1 cellular context compared by ENCODE assay signal in the genomic region with DNA sequence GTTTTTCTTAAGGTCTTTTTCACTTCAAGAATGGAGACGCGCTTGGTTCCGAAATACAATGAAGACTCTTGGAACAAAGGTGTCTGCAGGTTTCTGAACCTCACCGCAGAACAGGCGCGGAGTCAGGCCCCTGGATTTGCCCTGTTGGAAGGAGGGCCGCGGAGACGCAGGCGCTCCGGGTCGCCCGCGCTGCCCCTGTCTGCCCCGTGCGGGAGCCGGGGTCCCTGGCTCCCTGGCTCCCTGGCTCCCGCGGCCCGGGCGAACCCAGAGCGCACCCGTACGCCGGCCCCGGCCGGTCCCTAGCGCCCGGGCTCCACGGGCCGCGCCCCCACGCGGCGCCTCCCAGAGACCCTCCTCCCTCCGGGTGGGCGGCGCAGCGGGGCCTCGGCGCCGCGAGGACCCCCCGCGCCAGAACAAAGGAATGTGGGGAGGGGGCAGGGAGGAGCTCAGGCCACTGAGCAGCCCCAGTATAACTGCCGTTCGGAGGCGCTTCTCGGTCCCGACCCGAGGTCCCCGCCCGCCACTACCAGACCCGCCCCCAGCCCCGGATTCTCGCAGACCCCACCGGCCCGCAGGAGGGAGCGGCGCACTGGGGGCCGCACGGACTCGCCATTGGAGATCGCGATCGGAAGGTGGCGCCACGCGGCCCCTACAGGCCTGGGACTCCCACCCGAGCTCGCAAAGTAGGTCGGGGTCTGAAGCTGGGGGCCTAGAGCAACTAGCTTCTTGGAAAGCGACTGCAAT.
TF ChIP-seq lines count a peak whose summit lies in the region.

No MANE protein-coding gene starts in this region.

TF ChIP-seq in HepG2, 621 proteins besides CTCF, POLR2A, EP300 and RAD21 (continues in another document):
- no peak for TF ChIP-seq ZKSCAN1 (IDR thresholded peaks at IDR 0.05; ENCODE audit: low read length)
- 0 out of 2 replicates have a peak, but pooled peaks have one; percentile 43 for TF ChIP-seq PAF1 (CRISPR knock-in tag; IDR thresholded peaks at IDR 0.05)
- TF ChIP-seq, protein P1, sequence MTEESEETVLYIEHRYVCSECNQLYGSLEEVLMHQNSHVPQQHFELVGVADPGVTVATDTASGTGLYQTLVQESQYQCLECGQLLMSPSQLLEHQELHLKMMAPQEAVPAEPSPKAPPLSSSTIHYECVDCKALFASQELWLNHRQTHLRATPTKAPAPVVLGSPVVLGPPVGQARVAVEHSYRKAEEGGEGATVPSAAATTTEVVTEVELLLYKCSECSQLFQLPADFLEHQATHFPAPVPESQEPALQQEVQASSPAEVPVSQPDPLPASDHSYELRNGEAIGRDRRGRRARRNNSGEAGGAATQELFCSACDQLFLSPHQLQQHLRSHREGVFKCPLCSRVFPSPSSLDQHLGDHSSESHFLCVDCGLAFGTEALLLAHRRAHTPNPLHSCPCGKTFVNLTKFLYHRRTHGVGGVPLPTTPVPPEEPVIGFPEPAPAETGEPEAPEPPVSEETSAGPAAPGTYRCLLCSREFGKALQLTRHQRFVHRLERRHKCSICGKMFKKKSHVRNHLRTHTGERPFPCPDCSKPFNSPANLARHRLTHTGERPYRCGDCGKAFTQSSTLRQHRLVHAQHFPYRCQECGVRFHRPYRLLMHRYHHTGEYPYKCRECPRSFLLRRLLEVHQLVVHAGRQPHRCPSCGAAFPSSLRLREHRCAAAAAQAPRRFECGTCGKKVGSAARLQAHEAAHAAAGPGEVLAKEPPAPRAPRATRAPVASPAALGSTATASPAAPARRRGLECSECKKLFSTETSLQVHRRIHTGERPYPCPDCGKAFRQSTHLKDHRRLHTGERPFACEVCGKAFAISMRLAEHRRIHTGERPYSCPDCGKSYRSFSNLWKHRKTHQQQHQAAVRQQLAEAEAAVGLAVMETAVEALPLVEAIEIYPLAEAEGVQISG (CRISPR knock-in tag; IDR thresholded peaks at IDR 0.05), result no peak; the same call in 1 of the 2 replicates
- TF ChIP-seq YY1 (IDR thresholded peaks at IDR 0.05; ENCODE audit: insufficient read depth, insufficient replicate concordance, low read depth, low read length), result peak; percentile 34
- no peak for TF ChIP-seq NCOR1 (IDR thresholded peaks at IDR 0.05; ENCODE audit: borderline replicate concordance, low read length)
- no peak for TF ChIP-seq TGIF2 (CRISPR knock-in tag; IDR thresholded peaks at IDR 0.05)
- TF ChIP-seq PAWR (CRISPR knock-in tag; IDR thresholded peaks at IDR 0.05; ENCODE audit: borderline replicate concordance), result no peak
- TF ChIP-seq, protein P2, sequence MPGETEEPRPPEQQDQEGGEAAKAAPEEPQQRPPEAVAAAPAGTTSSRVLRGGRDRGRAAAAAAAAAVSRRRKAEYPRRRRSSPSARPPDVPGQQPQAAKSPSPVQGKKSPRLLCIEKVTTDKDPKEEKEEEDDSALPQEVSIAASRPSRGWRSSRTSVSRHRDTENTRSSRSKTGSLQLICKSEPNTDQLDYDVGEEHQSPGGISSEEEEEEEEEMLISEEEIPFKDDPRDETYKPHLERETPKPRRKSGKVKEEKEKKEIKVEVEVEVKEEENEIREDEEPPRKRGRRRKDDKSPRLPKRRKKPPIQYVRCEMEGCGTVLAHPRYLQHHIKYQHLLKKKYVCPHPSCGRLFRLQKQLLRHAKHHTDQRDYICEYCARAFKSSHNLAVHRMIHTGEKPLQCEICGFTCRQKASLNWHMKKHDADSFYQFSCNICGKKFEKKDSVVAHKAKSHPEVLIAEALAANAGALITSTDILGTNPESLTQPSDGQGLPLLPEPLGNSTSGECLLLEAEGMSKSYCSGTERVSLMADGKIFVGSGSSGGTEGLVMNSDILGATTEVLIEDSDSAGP (CRISPR knock-in tag; IDR thresholded peaks at IDR 0.05; ENCODE audit: borderline replicate concordance), result 0 out of 2 replicates have a peak, but pooled peaks have one; percentile 19
- TF ChIP-seq MIXL1 (CRISPR knock-in tag; IDR thresholded peaks at IDR 0.05), result 0 out of 2 replicates have a peak, but pooled peaks have one; percentile 16
- peak; percentile 65; the same call in 1 of the 2 replicates for TF ChIP-seq ZNF563 (CRISPR knock-in tag; IDR thresholded peaks at IDR 0.05)
- no peak for TF ChIP-seq KAT2B (IDR thresholded peaks at IDR 0.05; ENCODE audit: borderline replicate concordance, low read depth, low read length)
- TF ChIP-seq PCBP2 (optimal IDR thresholded peaks at IDR 0.05; ENCODE audit: low read depth, low read length, poor library complexity, severe bottlenecking), result no peak
- peak; percentile 25; the same call in 1 of the 2 replicates for TF ChIP-seq YEATS4 (CRISPR knock-in tag; IDR thresholded peaks at IDR 0.05; ENCODE audit: borderline replicate concordance)
- TF ChIP-seq TP53 (CRISPR knock-in tag; conservative IDR thresholded peaks at IDR 0.05), result no peak
- TF ChIP-seq MED8 (CRISPR knock-in tag; IDR thresholded peaks at IDR 0.05; ENCODE audit: insufficient replicate concordance), result no peak
- no peak for TF ChIP-seq POLR2AphosphoS2 (IDR thresholded peaks at IDR 0.05; ENCODE audit: low read depth, low read length)
- TF ChIP-seq, protein P3, sequence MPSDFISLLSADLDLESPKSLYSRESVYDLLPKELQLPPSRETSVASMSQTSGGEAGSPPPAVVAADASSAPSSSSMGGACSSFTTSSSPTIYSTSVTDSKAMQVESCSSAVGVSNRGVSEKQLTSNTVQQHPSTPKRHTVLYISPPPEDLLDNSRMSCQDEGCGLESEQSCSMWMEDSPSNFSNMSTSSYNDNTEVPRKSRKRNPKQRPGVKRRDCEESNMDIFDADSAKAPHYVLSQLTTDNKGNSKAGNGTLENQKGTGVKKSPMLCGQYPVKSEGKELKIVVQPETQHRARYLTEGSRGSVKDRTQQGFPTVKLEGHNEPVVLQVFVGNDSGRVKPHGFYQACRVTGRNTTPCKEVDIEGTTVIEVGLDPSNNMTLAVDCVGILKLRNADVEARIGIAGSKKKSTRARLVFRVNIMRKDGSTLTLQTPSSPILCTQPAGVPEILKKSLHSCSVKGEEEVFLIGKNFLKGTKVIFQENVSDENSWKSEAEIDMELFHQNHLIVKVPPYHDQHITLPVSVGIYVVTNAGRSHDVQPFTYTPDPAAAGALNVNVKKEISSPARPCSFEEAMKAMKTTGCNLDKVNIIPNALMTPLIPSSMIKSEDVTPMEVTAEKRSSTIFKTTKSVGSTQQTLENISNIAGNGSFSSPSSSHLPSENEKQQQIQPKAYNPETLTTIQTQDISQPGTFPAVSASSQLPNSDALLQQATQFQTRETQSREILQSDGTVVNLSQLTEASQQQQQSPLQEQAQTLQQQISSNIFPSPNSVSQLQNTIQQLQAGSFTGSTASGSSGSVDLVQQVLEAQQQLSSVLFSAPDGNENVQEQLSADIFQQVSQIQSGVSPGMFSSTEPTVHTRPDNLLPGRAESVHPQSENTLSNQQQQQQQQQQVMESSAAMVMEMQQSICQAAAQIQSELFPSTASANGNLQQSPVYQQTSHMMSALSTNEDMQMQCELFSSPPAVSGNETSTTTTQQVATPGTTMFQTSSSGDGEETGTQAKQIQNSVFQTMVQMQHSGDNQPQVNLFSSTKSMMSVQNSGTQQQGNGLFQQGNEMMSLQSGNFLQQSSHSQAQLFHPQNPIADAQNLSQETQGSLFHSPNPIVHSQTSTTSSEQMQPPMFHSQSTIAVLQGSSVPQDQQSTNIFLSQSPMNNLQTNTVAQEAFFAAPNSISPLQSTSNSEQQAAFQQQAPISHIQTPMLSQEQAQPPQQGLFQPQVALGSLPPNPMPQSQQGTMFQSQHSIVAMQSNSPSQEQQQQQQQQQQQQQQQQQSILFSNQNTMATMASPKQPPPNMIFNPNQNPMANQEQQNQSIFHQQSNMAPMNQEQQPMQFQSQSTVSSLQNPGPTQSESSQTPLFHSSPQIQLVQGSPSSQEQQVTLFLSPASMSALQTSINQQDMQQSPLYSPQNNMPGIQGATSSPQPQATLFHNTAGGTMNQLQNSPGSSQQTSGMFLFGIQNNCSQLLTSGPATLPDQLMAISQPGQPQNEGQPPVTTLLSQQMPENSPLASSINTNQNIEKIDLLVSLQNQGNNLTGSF (CRISPR knock-in tag; IDR thresholded peaks at IDR 0.05), result no peak
- 0 out of 2 replicates have a peak, but pooled peaks have one; percentile 42 for TF ChIP-seq IRX3 (CRISPR knock-in tag; IDR thresholded peaks at IDR 0.05; ENCODE audit: borderline replicate concordance, low read depth)
- 0 out of 2 replicates have a peak, but pooled peaks have one; percentile 33 for TF ChIP-seq PHF20 (CRISPR knock-in tag; IDR thresholded peaks at IDR 0.05)
- no peak; the same call in 1 of the 2 replicates for TF ChIP-seq SIN3A (IDR thresholded peaks at IDR 0.05; ENCODE audit: borderline replicate concordance, low read depth, low read length)
- TF ChIP-seq MTA1 (CRISPR knock-in tag; IDR thresholded peaks at IDR 0.05; ENCODE audit: borderline replicate concordance), result 0 out of 2 replicates have a peak, but pooled peaks have one; percentile 10
- TF ChIP-seq, protein P4, sequence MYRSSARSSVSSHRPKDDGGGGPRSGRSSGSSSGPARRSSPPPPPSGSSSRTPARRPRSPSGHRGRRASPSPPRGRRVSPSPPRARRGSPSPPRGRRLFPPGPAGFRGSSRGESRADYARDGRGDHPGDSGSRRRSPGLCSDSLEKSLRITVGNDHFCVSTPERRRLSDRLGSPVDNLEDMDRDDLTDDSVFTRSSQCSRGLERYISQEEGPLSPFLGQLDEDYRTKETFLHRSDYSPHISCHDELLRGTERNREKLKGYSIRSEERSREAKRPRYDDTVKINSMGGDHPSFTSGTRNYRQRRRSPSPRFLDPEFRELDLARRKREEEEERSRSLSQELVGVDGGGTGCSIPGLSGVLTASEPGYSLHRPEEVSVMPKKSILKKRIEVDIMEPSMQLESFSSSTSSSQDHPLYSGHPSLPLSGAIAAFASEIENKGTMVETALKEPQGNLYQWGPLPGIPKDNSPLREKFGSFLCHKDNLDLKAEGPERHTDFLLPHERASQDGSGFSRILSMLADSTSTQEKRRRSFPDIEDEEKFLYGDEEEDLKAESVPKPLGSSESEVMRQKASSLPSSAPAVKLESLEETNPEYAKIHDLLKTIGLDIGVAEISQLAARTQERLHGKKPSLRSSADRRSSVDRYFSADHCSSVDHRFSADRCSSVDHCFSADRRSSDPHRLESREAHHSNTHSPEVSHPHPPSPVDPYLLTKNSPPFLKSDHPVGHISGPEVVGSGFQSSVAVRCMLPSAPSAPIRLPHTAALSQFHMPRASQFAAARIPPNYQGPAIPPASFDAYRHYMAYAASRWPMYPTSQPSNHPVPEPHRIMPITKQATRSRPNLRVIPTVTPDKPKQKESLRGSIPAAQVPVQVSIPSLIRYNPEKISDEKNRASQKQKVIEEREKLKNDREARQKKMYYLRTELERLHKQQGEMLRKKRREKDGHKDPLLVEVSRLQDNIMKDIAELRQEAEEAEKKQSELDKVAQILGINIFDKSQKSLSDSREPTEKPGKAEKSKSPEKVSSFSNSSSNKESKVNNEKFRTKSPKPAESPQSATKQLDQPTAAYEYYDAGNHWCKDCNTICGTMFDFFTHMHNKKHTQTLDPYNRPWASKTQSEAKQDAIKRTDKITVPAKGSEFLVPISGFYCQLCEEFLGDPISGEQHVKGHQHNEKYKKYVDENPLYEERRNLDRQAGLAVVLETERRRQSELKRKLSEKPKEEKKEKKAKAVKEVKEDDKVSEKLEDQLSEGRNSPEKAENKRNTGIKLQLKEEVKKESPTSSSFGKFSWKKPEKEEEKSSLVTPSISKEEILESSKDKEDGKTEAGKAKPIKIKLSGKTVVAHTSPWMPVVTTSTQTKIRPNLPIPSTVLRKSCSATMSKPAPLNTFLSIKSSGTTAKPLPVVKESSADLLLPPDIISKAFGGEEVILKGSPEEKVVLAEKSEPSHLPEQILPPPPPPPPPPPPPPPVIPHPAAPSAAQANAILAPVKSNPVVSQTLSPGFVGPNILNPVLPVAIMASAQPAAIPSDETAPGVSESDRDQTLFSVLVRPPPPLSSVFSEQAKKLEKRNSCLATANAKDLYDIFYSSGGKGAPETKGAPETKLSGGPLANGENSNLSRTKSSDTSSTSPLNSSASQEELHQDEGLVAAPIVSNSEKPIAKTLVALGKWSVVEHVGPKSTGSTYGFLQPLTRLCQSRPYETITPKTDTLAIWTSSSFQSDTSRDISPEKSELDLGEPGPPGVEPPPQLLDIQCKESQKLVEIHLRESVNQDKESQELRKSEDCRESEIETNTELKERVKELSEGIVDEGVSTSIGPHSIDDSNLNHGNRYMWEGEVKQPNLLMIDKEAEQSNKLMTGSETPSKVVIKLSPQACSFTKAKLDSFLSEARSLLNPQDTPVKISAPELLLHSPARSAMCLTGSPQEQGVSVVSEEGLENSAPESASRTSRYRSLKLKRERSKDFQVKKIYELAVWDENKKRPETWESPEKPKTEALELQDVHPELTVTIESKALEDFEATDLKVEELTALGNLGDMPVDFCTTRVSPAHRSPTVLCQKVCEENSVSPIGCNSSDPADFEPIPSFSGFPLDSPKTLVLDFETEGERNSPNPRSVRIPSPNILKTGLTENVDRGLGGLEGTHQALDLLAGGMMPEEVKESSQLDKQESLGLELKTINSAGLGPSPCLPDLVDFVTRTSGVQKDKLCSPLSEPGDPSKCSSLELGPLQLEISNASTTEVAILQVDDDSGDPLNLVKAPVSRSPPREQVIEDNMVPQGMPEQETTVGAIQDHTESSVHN (CRISPR knock-in tag; IDR thresholded peaks at IDR 0.05), result no peak
- no peak for TF ChIP-seq HMG20A (CRISPR knock-in tag; IDR thresholded peaks at IDR 0.05; ENCODE audit: borderline replicate concordance)
- TF ChIP-seq ZNF12 (CRISPR knock-in tag; IDR thresholded peaks at IDR 0.05), result no peak
- TF ChIP-seq, protein P5, sequence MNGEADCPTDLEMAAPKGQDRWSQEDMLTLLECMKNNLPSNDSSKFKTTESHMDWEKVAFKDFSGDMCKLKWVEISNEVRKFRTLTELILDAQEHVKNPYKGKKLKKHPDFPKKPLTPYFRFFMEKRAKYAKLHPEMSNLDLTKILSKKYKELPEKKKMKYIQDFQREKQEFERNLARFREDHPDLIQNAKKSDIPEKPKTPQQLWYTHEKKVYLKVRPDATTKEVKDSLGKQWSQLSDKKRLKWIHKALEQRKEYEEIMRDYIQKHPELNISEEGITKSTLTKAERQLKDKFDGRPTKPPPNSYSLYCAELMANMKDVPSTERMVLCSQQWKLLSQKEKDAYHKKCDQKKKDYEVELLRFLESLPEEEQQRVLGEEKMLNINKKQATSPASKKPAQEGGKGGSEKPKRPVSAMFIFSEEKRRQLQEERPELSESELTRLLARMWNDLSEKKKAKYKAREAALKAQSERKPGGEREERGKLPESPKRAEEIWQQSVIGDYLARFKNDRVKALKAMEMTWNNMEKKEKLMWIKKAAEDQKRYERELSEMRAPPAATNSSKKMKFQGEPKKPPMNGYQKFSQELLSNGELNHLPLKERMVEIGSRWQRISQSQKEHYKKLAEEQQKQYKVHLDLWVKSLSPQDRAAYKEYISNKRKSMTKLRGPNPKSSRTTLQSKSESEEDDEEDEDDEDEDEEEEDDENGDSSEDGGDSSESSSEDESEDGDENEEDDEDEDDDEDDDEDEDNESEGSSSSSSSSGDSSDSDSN (CRISPR knock-in tag; IDR thresholded peaks at IDR 0.05), result peak; percentile 59
- no peak for TF ChIP-seq ZNF432 (CRISPR knock-in tag; IDR thresholded peaks at IDR 0.05; ENCODE audit: borderline replicate concordance)
- TF ChIP-seq ZBTB7A (CRISPR knock-in tag; IDR thresholded peaks at IDR 0.05), result peak; percentile 70; the same call in 1 of the 2 replicates
